Comparison of ENCODE assay signal across 9 cellular contexts in the genomic region with DNA sequence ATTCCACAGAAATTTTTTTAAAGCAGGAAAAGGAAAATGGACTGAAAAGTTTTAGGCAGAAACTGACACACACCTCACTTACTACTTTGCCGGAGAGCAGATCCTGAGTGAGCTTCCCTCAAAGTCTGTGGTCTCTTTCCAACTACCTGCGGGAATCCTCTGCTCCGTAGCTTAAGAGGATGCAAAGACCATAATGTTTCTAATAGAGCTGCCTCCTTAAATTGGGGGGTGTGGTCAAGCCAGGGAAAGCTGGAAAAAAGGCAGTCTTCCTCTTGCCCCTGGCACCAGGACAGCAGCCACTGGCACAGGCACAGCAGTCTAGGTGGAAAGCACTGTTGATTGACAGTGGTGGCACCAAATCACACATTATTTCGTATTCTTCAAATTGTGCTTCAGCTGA. TPM values are rescaled to one million over a fixed set of nuclear protein-coding genes. Genes with fewer than 3 reads are reported as not detected.
DNase-seq lines count a peak whose midpoint lies in the region; ATAC-seq and TF ChIP-seq lines count a peak whose summit lies in the region.
"Had no signal": no experiment of that assay in that cellular context is flagged by ENCODE, and none has a peak within 500 bp of the region (broad histone marks: within the 10 kb centered on the region; RNA-seq: fewer than 3 reads in every experiment).

A gene with protein sequence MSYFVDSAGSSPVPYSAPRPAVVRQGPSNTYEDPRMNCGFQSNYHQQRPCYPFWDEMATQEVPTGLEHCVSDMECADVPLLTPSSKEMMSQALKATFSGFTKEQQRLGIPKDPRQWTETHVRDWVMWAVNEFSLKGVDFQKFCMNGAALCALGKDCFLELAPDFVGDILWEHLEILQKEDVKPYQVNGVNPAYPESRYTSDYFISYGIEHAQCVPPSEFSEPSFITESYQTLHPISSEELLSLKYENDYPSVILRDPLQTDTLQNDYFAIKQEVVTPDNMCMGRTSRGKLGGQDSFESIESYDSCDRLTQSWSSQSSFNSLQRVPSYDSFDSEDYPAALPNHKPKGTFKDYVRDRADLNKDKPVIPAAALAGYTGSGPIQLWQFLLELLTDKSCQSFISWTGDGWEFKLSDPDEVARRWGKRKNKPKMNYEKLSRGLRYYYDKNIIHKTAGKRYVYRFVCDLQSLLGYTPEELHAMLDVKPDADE (minus strand): TSS at position 144 of the 400 bp plus-strand sequence. CDS start 14,428 bp downstream, outside the sequence.

- no peak within 1 kb of the TSS for H3K4me3 Mint-ChIP-seq in immature natural killer cell

- peak within 1 kb of the TSS in 2 of 5 donors; percentile 40 to 41 for H3K9ac ChIP-seq in subcutaneous abdominal adipose tissue (ENCODE audit: low read length in 5 of 5)

- H3K4me3 ChIP-seq in ascending aorta (peak within 1 kb of the TSS in 1 of 2 donors; percentile 1), subcutaneous abdominal adipose tissue (ENCODE audit: low read depth in 1 of 5, low read length in 5 of 5) (peak within 1 kb of the TSS in 4 of 5 donors; percentile 22 to 70 (median 60))

- H3K36me3 Mint-ChIP-seq in immature natural killer cell: no peaks in the 10 kb centered on the region

- H3K27me3 ChIP-seq in ascending aorta (no peaks in the 10 kb centered on the region), subcutaneous abdominal adipose tissue (ENCODE audit: control insufficient read depth in 5 of 5, insufficient read depth in 4 of 5, low read length in 5 of 5) (peaks cover 0 to 9% (median 6%) of the 10 kb centered on the region in 5 donors)

- H3K36me3 ChIP-seq in ascending aorta: no peaks in the 10 kb centered on the region
- no peaks in the 10 kb centered on the region for H3K36me3 ChIP-seq in subcutaneous abdominal adipose tissue (ENCODE audit: control insufficient read depth in 5 of 5, insufficient read depth in 5 of 5, low read length in 5 of 5)

- no peak for ATAC-seq in HG02870 (IDR thresholded peaks at IDR 0.05; ENCODE audit: unreplicated experiment)
- ATAC-seq in HG02642 (IDR thresholded peaks at IDR 0.05; ENCODE audit: poor library complexity, unreplicated experiment): no peak

- peaks cover 3 to 7% (median 7%) of the 10 kb centered on the region in 3 donors for H3K27me3 Mint-ChIP-seq in immature natural killer cell (ENCODE audit: low read depth in 3 of 3)

- H3K9me3 ChIP-seq in ascending aorta (no peaks in the 10 kb centered on the region), subcutaneous abdominal adipose tissue (ENCODE audit: control insufficient read depth in 5 of 5, low read length in 5 of 5) (no peaks in the 10 kb centered on the region)

- no peaks in the 10 kb centered on the region for H3K4me1 ChIP-seq in ascending aorta
- H3K4me1 ChIP-seq in subcutaneous abdominal adipose tissue (ENCODE audit: control insufficient read depth in 5 of 5, insufficient read depth in 5 of 5, low read length in 5 of 5): peaks cover 0 to 17% (median 8%) of the 10 kb centered on the region in 5 donors

- no peak within 1 kb of the TSS for H3K27ac Mint-ChIP-seq in immature natural killer cell

- no peaks in the 10 kb centered on the region for H3K9me3 Mint-ChIP-seq in immature natural killer cell

- TF ChIP-seq CTCF in ascending aorta (IDR thresholded peaks at IDR 0.05): no peak

- intact Hi-C loops in ascending aorta (cut with DNase I): no loop called here

- H3K4me1 Mint-ChIP-seq in immature natural killer cell: no peaks in the 10 kb centered on the region

- peak; percentile 27 for DNase-seq in DMS 273 (lab: John Stamatoyannopoulos, UW; ENCODE audit: unreplicated experiment)
- no peak for DNase-seq in DMS 273 treated with DMSO at 0.1 percent for 48 hours (lab: John Stamatoyannopoulos, UW)
- no peak for DNase-seq in ascending aorta (ENCODE audit: low spot score in 2 of 2)
- no peak for DNase-seq in immature natural killer cell
- DNase-seq in NCI-H2081 treated with DMSO at 0.1 percent for 48 hours (lab: John Stamatoyannopoulos, UW): no peak

- H3K27ac ChIP-seq in ascending aorta (no peak within 1 kb of the TSS), subcutaneous abdominal adipose tissue (ENCODE audit: low read depth, low read length) (peak within 1 kb of the TSS; percentile 71)
- H3K27ac ChIP-seq: 22Rv1 had no signal

RNA-seq across cellular contexts. Expression of the gene that starts here (rescaled TPM):
- 88.0 TPM for total RNA-seq in ascending aorta
- 100 to 1,000 TPM; 264 to 329 (median 284) TPM for polyA plus RNA-seq in immature natural killer cell
